In the genomic region with DNA sequence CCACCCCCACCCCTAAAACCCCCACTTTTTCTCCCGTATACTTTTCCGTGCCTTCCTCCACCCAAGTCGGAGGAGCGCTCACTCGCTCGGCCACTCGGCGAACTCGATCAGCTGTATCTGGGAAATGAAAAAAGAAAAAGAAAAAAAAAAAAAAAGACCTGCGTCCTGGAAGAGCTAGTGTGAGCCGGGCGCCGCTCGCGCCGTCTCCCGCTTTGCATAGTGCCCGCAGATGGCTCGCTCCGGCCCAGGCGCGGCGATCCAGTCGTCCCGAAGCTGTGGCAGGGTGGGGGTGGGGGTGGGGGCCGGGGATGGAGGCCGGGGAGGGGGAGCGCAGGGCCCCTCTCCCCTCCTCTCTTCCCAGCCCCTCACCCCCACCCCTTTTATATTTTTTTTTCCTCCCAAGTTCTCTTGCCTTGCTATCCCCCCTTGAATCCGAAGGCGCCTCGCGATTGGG, we compare ENCODE assay signal across 2 cellular contexts.
TF ChIP-seq lines count a peak whose summit lies in the region.

No MANE protein-coding gene starts in this region.

TF ChIP-seq in IMR-90, 13 proteins besides CTCF, POLR2A, EP300 and RAD21:
- TF ChIP-seq CEBPB (IDR thresholded peaks at IDR 0.05; ENCODE audit: low read depth, low read length), result no peak
- TF ChIP-seq MAFK (IDR thresholded peaks at IDR 0.05; ENCODE audit: low read depth, low read length), result no peak
- no peak for TF ChIP-seq RFX5 (IDR thresholded peaks at IDR 0.05; ENCODE audit: low read depth, low read length)
- TF ChIP-seq, protein P1, sequence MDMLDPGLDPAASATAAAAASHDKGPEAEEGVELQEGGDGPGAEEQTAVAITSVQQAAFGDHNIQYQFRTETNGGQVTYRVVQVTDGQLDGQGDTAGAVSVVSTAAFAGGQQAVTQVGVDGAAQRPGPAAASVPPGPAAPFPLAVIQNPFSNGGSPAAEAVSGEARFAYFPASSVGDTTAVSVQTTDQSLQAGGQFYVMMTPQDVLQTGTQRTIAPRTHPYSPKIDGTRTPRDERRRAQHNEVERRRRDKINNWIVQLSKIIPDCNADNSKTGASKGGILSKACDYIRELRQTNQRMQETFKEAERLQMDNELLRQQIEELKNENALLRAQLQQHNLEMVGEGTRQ (IDR thresholded peaks at IDR 0.05; ENCODE audit: low read depth, low read length), result no peak
- TF ChIP-seq FOS (IDR thresholded peaks at IDR 0.05; ENCODE audit: low read depth, low read length), result no peak
- TF ChIP-seq NFE2L2 (IDR thresholded peaks at IDR 0.05; ENCODE audit: low read depth, low read length), result no peak
- no peak for TF ChIP-seq CHD1 (IDR thresholded peaks at IDR 0.05; ENCODE audit: low read depth, low read length)
- no peak for TF ChIP-seq SMC3 (IDR thresholded peaks at IDR 0.05; ENCODE audit: low read depth, low read length)
- TF ChIP-seq RCOR1 (IDR thresholded peaks at IDR 0.05; ENCODE audit: insufficient replicate concordance, low read length), result no peak
- TF ChIP-seq MXI1 (IDR thresholded peaks at IDR 0.05; ENCODE audit: borderline replicate concordance, low read depth, low read length), result no peak
- no peak for TF ChIP-seq MAZ (IDR thresholded peaks at IDR 0.05; ENCODE audit: borderline replicate concordance, low read depth, low read length)
- no peak for TF ChIP-seq BHLHE40 (IDR thresholded peaks at IDR 0.05; ENCODE audit: low read depth, low read length)
- TF ChIP-seq, protein P2, sequence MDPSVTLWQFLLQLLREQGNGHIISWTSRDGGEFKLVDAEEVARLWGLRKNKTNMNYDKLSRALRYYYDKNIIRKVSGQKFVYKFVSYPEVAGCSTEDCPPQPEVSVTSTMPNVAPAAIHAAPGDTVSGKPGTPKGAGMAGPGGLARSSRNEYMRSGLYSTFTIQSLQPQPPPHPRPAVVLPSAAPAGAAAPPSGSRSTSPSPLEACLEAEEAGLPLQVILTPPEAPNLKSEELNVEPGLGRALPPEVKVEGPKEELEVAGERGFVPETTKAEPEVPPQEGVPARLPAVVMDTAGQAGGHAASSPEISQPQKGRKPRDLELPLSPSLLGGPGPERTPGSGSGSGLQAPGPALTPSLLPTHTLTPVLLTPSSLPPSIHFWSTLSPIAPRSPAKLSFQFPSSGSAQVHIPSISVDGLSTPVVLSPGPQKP (IDR thresholded peaks at IDR 0.05; ENCODE audit: borderline replicate concordance, low read depth, low read length), result no peak
TF ChIP-seq in IMR-90: peak in this region for 0.

TF ChIP-seq in HepG2, 621 proteins besides CTCF, POLR2A, EP300 and RAD21 (continues in another document):
- TF ChIP-seq NAIF1 (CRISPR knock-in tag; IDR thresholded peaks at IDR 0.05; ENCODE audit: borderline replicate concordance), result no peak
- TF ChIP-seq SIX1 (CRISPR knock-in tag; IDR thresholded peaks at IDR 0.05; ENCODE audit: borderline replicate concordance), result no peak
- TF ChIP-seq HNRNPL (IDR thresholded peaks at IDR 0.05; ENCODE audit: low read depth, low read length), result 0 out of 2 replicates have a peak, but pooled peaks have one; percentile 3
- TF ChIP-seq GABPB1 (CRISPR knock-in tag; IDR thresholded peaks at IDR 0.05), result no peak
- TF ChIP-seq ZBTB49 (CRISPR knock-in tag; IDR thresholded peaks at IDR 0.05; ENCODE audit: borderline replicate concordance), result no peak
- 0 out of 2 replicates have a peak, but pooled peaks have one; percentile 20 for TF ChIP-seq HDAC2 (CRISPR knock-in tag; IDR thresholded peaks at IDR 0.05)
- TF ChIP-seq ELF4 (CRISPR knock-in tag; IDR thresholded peaks at IDR 0.05; ENCODE audit: borderline replicate concordance), result 0 out of 2 replicates have a peak, but pooled peaks have one; percentile 22
- TF ChIP-seq ZNF24 (IDR thresholded peaks at IDR 0.05), result no peak
- no peak for TF ChIP-seq CEBPB (IDR thresholded peaks at IDR 0.05; ENCODE audit: borderline replicate concordance, low read depth, low read length)
- TF ChIP-seq ZNF564 (CRISPR knock-in tag; IDR thresholded peaks at IDR 0.05), result no peak
- TF ChIP-seq MTA1 (CRISPR knock-in tag; IDR thresholded peaks at IDR 0.05; ENCODE audit: borderline replicate concordance), result no peak
- no peak for TF ChIP-seq RELA (CRISPR knock-in tag; IDR thresholded peaks at IDR 0.05)
- no peak for TF ChIP-seq ZFP90 (CRISPR knock-in tag; IDR thresholded peaks at IDR 0.05; ENCODE audit: borderline replicate concordance)
- TF ChIP-seq DDIT3 (CRISPR knock-in tag; IDR thresholded peaks at IDR 0.05), result no peak
- TF ChIP-seq, protein P3, sequence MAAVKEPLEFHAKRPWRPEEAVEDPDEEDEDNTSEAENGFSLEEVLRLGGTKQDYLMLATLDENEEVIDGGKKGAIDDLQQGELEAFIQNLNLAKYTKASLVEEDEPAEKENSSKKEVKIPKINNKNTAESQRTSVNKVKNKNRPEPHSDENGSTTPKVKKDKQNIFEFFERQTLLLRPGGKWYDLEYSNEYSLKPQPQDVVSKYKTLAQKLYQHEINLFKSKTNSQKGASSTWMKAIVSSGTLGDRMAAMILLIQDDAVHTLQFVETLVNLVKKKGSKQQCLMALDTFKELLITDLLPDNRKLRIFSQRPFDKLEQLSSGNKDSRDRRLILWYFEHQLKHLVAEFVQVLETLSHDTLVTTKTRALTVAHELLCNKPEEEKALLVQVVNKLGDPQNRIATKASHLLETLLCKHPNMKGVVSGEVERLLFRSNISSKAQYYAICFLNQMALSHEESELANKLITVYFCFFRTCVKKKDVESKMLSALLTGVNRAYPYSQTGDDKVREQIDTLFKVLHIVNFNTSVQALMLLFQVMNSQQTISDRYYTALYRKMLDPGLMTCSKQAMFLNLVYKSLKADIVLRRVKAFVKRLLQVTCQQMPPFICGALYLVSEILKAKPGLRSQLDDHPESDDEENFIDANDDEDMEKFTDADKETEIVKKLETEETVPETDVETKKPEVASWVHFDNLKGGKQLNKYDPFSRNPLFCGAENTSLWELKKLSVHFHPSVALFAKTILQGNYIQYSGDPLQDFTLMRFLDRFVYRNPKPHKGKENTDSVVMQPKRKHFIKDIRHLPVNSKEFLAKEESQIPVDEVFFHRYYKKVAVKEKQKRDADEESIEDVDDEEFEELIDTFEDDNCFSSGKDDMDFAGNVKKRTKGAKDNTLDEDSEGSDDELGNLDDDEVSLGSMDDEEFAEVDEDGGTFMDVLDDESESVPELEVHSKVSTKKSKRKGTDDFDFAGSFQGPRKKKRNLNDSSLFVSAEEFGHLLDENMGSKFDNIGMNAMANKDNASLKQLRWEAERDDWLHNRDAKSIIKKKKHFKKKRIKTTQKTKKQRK (IDR thresholded peaks at IDR 0.05; ENCODE audit: low read length), result no peak
- TF ChIP-seq, protein P4, sequence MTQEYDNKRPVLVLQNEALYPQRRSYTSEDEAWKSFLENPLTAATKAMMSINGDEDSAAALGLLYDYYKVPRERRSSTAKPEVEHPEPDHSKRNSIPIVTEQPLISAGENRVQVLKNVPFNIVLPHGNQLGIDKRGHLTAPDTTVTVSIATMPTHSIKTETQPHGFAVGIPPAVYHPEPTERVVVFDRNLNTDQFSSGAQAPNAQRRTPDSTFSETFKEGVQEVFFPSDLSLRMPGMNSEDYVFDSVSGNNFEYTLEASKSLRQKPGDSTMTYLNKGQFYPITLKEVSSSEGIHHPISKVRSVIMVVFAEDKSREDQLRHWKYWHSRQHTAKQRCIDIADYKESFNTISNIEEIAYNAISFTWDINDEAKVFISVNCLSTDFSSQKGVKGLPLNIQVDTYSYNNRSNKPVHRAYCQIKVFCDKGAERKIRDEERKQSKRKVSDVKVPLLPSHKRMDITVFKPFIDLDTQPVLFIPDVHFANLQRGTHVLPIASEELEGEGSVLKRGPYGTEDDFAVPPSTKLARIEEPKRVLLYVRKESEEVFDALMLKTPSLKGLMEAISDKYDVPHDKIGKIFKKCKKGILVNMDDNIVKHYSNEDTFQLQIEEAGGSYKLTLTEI (CRISPR knock-in tag; conservative IDR thresholded peaks at IDR 0.05), result no peak
- TF ChIP-seq ZNF234 (CRISPR knock-in tag; conservative IDR thresholded peaks at IDR 0.05), result no peak
- TF ChIP-seq HNF4G (IDR thresholded peaks at IDR 0.05; ENCODE audit: borderline replicate concordance, low read depth, low read length), result 0 out of 2 replicates have a peak, but pooled peaks have one; percentile 8
- TF ChIP-seq HNF4G (CRISPR knock-in tag; IDR thresholded peaks at IDR 0.05; ENCODE audit: borderline replicate concordance, low read depth), result no peak
- TF ChIP-seq SP5 (CRISPR knock-in tag; IDR thresholded peaks at IDR 0.05; ENCODE audit: borderline replicate concordance, low read depth), result no peak
- 0 out of 2 replicates have a peak, but pooled peaks have one; percentile 11 for TF ChIP-seq MAZ (IDR thresholded peaks at IDR 0.05; ENCODE audit: borderline replicate concordance, low read depth, low read length)
- TF ChIP-seq MAZ (CRISPR knock-in tag; IDR thresholded peaks at IDR 0.05; ENCODE audit: low read depth), result no peak
- no peak for TF ChIP-seq ZNF879 (CRISPR knock-in tag; IDR thresholded peaks at IDR 0.05)
- no peak for TF ChIP-seq ZNF646 (CRISPR knock-in tag; IDR thresholded peaks at IDR 0.05)
- no peak; the same call in 1 of the 2 replicates for TF ChIP-seq ZGPAT (CRISPR knock-in tag; IDR thresholded peaks at IDR 0.05)
- peak; percentile 37 for TF ChIP-seq HNRNPK (IDR thresholded peaks at IDR 0.05; ENCODE audit: low read depth, low read length, poor library complexity, severe bottlenecking)
- no peak for TF ChIP-seq ZNF44 (CRISPR knock-in tag; IDR thresholded peaks at IDR 0.05)
- TF ChIP-seq ZNF577 (CRISPR knock-in tag; IDR thresholded peaks at IDR 0.05; ENCODE audit: borderline replicate concordance, low read depth), result no peak
- no peak for TF ChIP-seq HHEX (CRISPR knock-in tag; IDR thresholded peaks at IDR 0.05)
- TF ChIP-seq ATF4 (CRISPR knock-in tag; IDR thresholded peaks at IDR 0.05), result 0 out of 4 replicates have a peak, but pooled peaks of 1 of the 2 experiments have one; percentile 33
